Comparison of ENCODE assay signal across 14 cellular contexts in genomic region chr1:208855403-208855802, GRCh38.
DNase-seq lines count a peak whose midpoint lies in the region; ATAC-seq and TF ChIP-seq lines count a peak whose summit lies in the region.
"Had no signal": no experiment of that assay in that cellular context is flagged by ENCODE, and none has a peak within 500 bp of the region (broad histone marks: within the 10 kb centered on the region; RNA-seq: fewer than 3 reads in every experiment).

No MANE protein-coding gene starts in this region.

- no peaks in the 10 kb centered on the region for H3K36me3 Mint-ChIP-seq in Calu3 (ENCODE audit: insufficient read depth, unreplicated experiment)
- H3K36me3 Mint-ChIP-seq: activated naive CD8-positive, alpha-beta T cell treated with anti-CD3 and anti-CD28 coated beads, Interleukin-2, amount 10 ng/mL, durations not matched to agents 7 days and 5 days had no signal

- intact Hi-C loops in Calu3 (cut with micrococcal nuclease; ENCODE audit: unreplicated experiment) = no loop called here

- ATAC-seq in GM21381 (IDR thresholded peaks at IDR 0.05; ENCODE audit: unreplicated experiment) (peak; percentile 78), HG03045 (IDR thresholded peaks at IDR 0.05; ENCODE audit: unreplicated experiment) (peak; percentile 44), HG03571 (IDR thresholded peaks at IDR 0.05; ENCODE audit: unreplicated experiment) (no peak)

- H3K4me1 Mint-ChIP-seq in Calu3 (ENCODE audit: low read depth, unreplicated experiment) = no peaks in the 10 kb centered on the region
- H3K4me1 Mint-ChIP-seq: activated naive CD8-positive, alpha-beta T cell treated with anti-CD3 and anti-CD28 coated beads, Interleukin-2, amount 10 ng/mL, durations not matched to agents 7 days and 5 days had no signal

- H3K27me3 Mint-ChIP-seq in Calu3 (ENCODE audit: unreplicated experiment) = no peaks in the 10 kb centered on the region

- TF ChIP-seq CTCF in Calu3 (IDR thresholded peaks at IDR 0.05; ENCODE audit: unreplicated experiment) = no peak

- H3K9me3 Mint-ChIP-seq in Calu3 (ENCODE audit: low read depth, unreplicated experiment) = peaks cover 6% of the 10 kb centered on the region
- H3K9me3 Mint-ChIP-seq: activated naive CD8-positive, alpha-beta T cell treated with anti-CD3 and anti-CD28 coated beads, Interleukin-2, amount 10 ng/mL, durations not matched to agents 7 days and 5 days had no signal

- H3K4me3 Mint-ChIP-seq in Calu3 (ENCODE audit: low read depth, unreplicated experiment) = no peak overlapping the region
- H3K4me3 Mint-ChIP-seq: activated naive CD8-positive, alpha-beta T cell treated with anti-CD3 and anti-CD28 coated beads, Interleukin-2, amount 10 ng/mL, durations not matched to agents 7 days and 5 days had no signal

- CTCF ChIA-PET in Calu3 (lab: Charles Lee) = no interaction called here

- DNase-seq in NCI-H187 (lab: John Stamatoyannopoulos, UW) (peak; percentile 7 to 25), NCI-H187 treated with DMSO at 0.1 percent for 48 hours (lab: John Stamatoyannopoulos, UW) (no peak), SK-N-DZ (ENCODE audit: low spot score) (peak; percentile 23), NCI-H510A (lab: John Stamatoyannopoulos, UW) (no peak), Calu3 (no peak)
- DNase-seq: 8988T; activated naive CD8-positive, alpha-beta T cell treated with anti-CD3 and anti-CD28 coated beads, Interleukin-2, amount 10 ng/mL, durations not matched to agents 7 days and 5 days; head of caudate nucleus; NCI-H1092; SHP77; T1000 had no signal

- no peak overlapping the region for H3K27ac Mint-ChIP-seq in Calu3 (ENCODE audit: unreplicated experiment)
- H3K27ac Mint-ChIP-seq: activated naive CD8-positive, alpha-beta T cell treated with anti-CD3 and anti-CD28 coated beads, Interleukin-2, amount 10 ng/mL, durations not matched to agents 7 days and 5 days had no signal

- BruUV-seq in Calu3 (replicated peaks; lab: Mats Ljungman, UMichigan) = no TSS peak

Comparison
In these comparisons a context has a peak if more than half of its experiments do, and no peak if none do; other contexts are left out.
1. DNase-seq: peak in NCI-H187 (2 of 2) and SK-N-DZ (single experiment); none in NCI-H187 treated with DMSO at 0.1 percent for 48 hours (single experiment), NCI-H510A (single experiment) and Calu3 (single experiment).